ENCODE assay signal across 25 cellular contexts in the genomic region with DNA sequence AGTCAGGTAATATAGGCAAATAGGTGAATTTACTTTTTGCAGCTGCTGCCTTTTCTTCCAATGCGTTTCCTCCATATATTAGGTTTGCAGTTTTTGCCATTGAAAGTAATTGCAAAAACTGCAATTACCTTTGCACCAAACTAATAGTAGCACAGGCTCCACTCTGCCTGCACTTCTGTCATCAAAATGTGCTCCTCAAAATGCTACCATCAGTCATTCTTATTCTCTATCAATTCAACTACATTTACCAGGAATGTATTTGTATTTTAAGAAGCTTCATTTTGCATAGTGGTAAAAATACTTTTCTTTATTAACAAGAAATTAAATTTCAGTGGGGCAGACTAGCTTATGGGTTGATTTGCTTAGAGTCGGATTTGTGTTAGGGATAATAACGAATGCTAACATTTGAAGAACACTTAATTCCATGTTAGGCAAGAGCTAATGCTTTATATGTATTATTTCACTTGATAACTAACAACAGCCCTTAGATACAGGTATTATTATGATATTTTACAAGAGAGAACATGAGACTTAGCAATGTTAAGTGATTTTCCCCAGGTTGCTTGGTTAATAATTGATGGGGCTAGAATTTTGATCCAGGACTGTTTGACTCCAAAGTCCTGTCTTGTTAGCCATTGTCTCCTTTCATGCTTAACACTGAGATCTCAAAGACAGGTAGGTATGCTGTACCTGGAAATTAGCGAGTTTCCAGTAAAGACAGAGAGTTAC.
DNase-seq lines count a peak whose midpoint lies in the region; ATAC-seq, FAIRE-seq and TF ChIP-seq lines count a peak whose summit lies in the region.
"Had no signal": no experiment of that assay in that cellular context is flagged by ENCODE, and none has a peak within 500 bp of the region (broad histone marks: within the 10 kb centered on the region; RNA-seq: fewer than 3 reads in every experiment).

No MANE protein-coding gene starts in this region.

- H4K20me1 ChIP-seq in GM23338 (replicated peaks; ENCODE audit: insufficient read depth), result no peaks in the 10 kb centered on the region
- H4K20me1 ChIP-seq in hepatocyte (ENCODE audit: insufficient read depth, poor library complexity, severe bottlenecking), result no peaks in the 10 kb centered on the region

- FAIRE-seq in small intestine (lab: Jason Lieb, UNC), result peak; percentile 71
- FAIRE-seq: H1 had no signal

- H3K4me1 Mint-ChIP-seq in GM23338, result no peaks in the 10 kb centered on the region; the same call in 2 of the 3 replicates
- H3K4me1 Mint-ChIP-seq: CD14-positive monocyte; CD8-positive, alpha-beta memory T cell; T-cell had no signal

- no peak overlapping the region for H3K4me3 Mint-ChIP-seq in GM23338
- H3K4me3 Mint-ChIP-seq: CD14-positive monocyte; CD8-positive, alpha-beta memory T cell; T-cell had no signal

- H3K4me1 ChIP-seq in GM23338 (ENCODE audit: insufficient read depth), result no peaks in the 10 kb centered on the region
- peaks cover 21% of the 10 kb centered on the region for H3K4me1 ChIP-seq in hepatocyte (ENCODE audit: insufficient read depth)
- H3K4me1 ChIP-seq in liver (ENCODE audit: control insufficient read depth in 4 of 4, insufficient read depth in 4 of 4, low read length in 3 of 4), result peaks cover 13 to 56% (median 36%) of the 10 kb centered on the region in 4 donors
- H3K4me1 ChIP-seq in small intestine (ENCODE audit: control insufficient read depth in 2 of 2, insufficient read depth in 1 of 2, low read depth in 1 of 2, low read length in 1 of 2), result peaks cover 0 to 5% of the 10 kb centered on the region in 2 donors
- H3K4me1 ChIP-seq in SJCRH30, result no peaks in the 10 kb centered on the region
- H3K4me1 ChIP-seq: BE2C had no signal

- TF ChIP-seq RAD21 in liver (IDR thresholded peaks at IDR 0.05), result peak; percentile 7 to 33

- no peaks in the 10 kb centered on the region for H3K79me2 ChIP-seq in GM23338 (replicated peaks; ENCODE audit: insufficient read depth)
- H3K79me2 ChIP-seq in hepatocyte, result no peaks in the 10 kb centered on the region

- H3K4me2 ChIP-seq in GM23338 (no peak overlapping the region), hepatocyte (peak overlapping the region; percentile 64)

- no peaks in the 10 kb centered on the region for H3K36me3 Mint-ChIP-seq in GM23338 (ENCODE audit: low read depth)
- H3K36me3 Mint-ChIP-seq: CD14-positive monocyte, T-cell had no signal

- peak overlapping the region in 1 of 2 donors; percentile 38 for H3K9ac ChIP-seq in liver (ENCODE audit: low read depth in 1 of 2, low read length in 2 of 2)

- no peaks in the 10 kb centered on the region for H3K9me3 Mint-ChIP-seq in GM23338
- H3K9me3 Mint-ChIP-seq: T-cell had no signal

- DNase-seq in GM23338 (ENCODE audit: low spot score), result no peak
- DNase-seq in hepatocyte (ENCODE audit: low spot score), result peak; percentile 57
- peak; percentile 80 for DNase-seq in small intestine
- DNase-seq in MV-4-11 (lab: John Stamatoyannopoulos, UW), result no peak
- DNase-seq in AG20443 (ENCODE audit: low spot score), result no peak
- no peak for DNase-seq in SJCRH30
- DNase-seq: BE2C; Calu3; CD8-positive, alpha-beta memory T cell; HCEC 1CT; KBM-7; NCI-H1105 treated with DMSO at 0.1 percent for 48 hours; NCI-H146; NCI-H2029; NCI-H446; NCI-H524 treated with DMSO at 0.1 percent for 48 hours; NCI-H82; NK-92 treated with Interleukin-12 subunit alpha and Interleukin-12 subunit beta, amount 100 ng/mL, for 24 hours; Right ventricle myocardium superior; RPMI8226; T-cell had no signal

- H3K27ac ChIP-seq in GM23338 (ENCODE audit: low read depth) (no peak overlapping the region), hepatocyte (peak overlapping the region; percentile 74), liver (ENCODE audit: low read depth in 1 of 2, low read length in 2 of 2) (peak overlapping the region; percentile 69), small intestine (ENCODE audit: low read depth in 1 of 2, low read length in 1 of 2) (no peak overlapping the region), SJCRH30 (no peak overlapping the region)
- H3K27ac ChIP-seq: HL-60 had no signal

- H3K4me3 ChIP-seq in GM23338 (no peak overlapping the region), hepatocyte (no peak overlapping the region), liver (ENCODE audit: low read depth in 1 of 3, low read length in 3 of 3) (no peak overlapping the region), small intestine (ENCODE audit: low read depth in 1 of 2, low read length in 2 of 2) (no peak overlapping the region), SJCRH30 (no peak overlapping the region)

- H3F3A ChIP-seq in GM23338 (replicated peaks; ENCODE audit: low read depth), result no peaks in the 10 kb centered on the region

- H2AFZ ChIP-seq in GM23338, result peak overlapping the region; percentile 39; the same call in 1 of the 2 replicates
- H2AFZ ChIP-seq in hepatocyte, result no peak overlapping the region

- no peak overlapping the region for H3K27ac Mint-ChIP-seq in GM23338
- H3K27ac Mint-ChIP-seq: CD14-positive monocyte, T-cell had no signal

- H3K9me2 ChIP-seq in GM23338 (ENCODE audit: insufficient read depth) (peaks cover 6% of the 10 kb centered on the region; the same call in 1 of the 2 replicates), hepatocyte (replicated peaks; ENCODE audit: insufficient read depth) (no peaks in the 10 kb centered on the region)

- 61% methylated on average over 4 of the region's 4 CpGs for whole genome bisulfite sequencing in hepatocyte (ENCODE audit: low lambda C conversion rate, missing lambda C conversion rate)
- 45% methylated on average over 4 of the region's 4 CpGs for whole genome bisulfite sequencing in liver
- 18 to 64% (median 27%) methylated on average over 4 of the region's 4 CpGs for WGBS in small intestine, 3 donors

- TF ChIP-seq CTCF in GM23338 (conservative IDR thresholded peaks at IDR 0.05; ENCODE audit: low read depth in 2 of 2) (no peak), hepatocyte (IDR thresholded peaks at IDR 0.05; ENCODE audit: poor library complexity) (no peak), liver (IDR thresholded peaks at IDR 0.05; ENCODE audit: low read depth, low read length, missing input control) (no peak)

- no peaks in the 10 kb centered on the region for H3K36me3 ChIP-seq in GM23338 (ENCODE audit: insufficient read depth)
- no peaks in the 10 kb centered on the region for H3K36me3 ChIP-seq in hepatocyte (replicated peaks; ENCODE audit: insufficient read depth, low read depth)
- H3K36me3 ChIP-seq in liver (ENCODE audit: control insufficient read depth in 4 of 4, insufficient read depth in 3 of 4, low read depth in 1 of 4, low read length in 3 of 4), result no peaks in the 10 kb centered on the region
- no peaks in the 10 kb centered on the region for H3K36me3 ChIP-seq in small intestine (ENCODE audit: control insufficient read depth in 2 of 2, insufficient read depth in 2 of 2, low read length in 2 of 2)
- no peaks in the 10 kb centered on the region; the same call in 1 of the 2 replicates for H3K36me3 ChIP-seq in SJCRH30
- H3K36me3 ChIP-seq: BE2C had no signal

- no peak for ATAC-seq in GM23338
- ATAC-seq: T-cell had no signal

- peaks cover 4% of the 10 kb centered on the region for H3K9me3 ChIP-seq in hepatocyte (ENCODE audit: low read depth)
- H3K9me3 ChIP-seq in liver (ENCODE audit: control insufficient read depth in 4 of 4, low read length in 3 of 4), result no peaks in the 10 kb centered on the region
- no peaks in the 10 kb centered on the region for H3K9me3 ChIP-seq in small intestine (ENCODE audit: control insufficient read depth, low read depth)
- H3K9me3 ChIP-seq in SJCRH30 (replicated peaks), result no peaks in the 10 kb centered on the region
- H3K9me3 ChIP-seq: BE2C had no signal

- H3K27me3 Mint-ChIP-seq in GM23338 (ENCODE audit: insufficient read depth, low read depth, poor library complexity), result no peaks in the 10 kb centered on the region
- H3K27me3 Mint-ChIP-seq: T-cell had no signal

- H3K27me3 ChIP-seq in GM23338 (ENCODE audit: insufficient read depth) (no peaks in the 10 kb centered on the region), hepatocyte (no peaks in the 10 kb centered on the region), liver (ENCODE audit: control insufficient read depth in 4 of 4, insufficient read depth in 4 of 4, low read length in 3 of 4) (no peaks in the 10 kb centered on the region), small intestine (ENCODE audit: control insufficient read depth in 2 of 2, insufficient read depth in 2 of 2, low read length in 2 of 2) (peaks cover 0 to 3% of the 10 kb centered on the region in 2 donors), SJCRH30 (no peaks in the 10 kb centered on the region)
- H3K27me3 ChIP-seq: BE2C had no signal

TF ChIP-seq in GM23338, 12 proteins besides CTCF, POLR2A, EP300 and RAD21 (continues in another document):
- TF ChIP-seq NANOG (IDR thresholded peaks at IDR 0.05; ENCODE audit: borderline replicate concordance), result no peak
- no peak for TF ChIP-seq ZNF331 (CRISPR knock-in tag; IDR thresholded peaks at IDR 0.05; ENCODE audit: low read depth)

TF ChIP-seq in liver, 16 proteins besides CTCF, POLR2A, EP300 and RAD21:
- TF ChIP-seq FOXA1 (IDR thresholded peaks at IDR 0.05) (no peak), SP1 (IDR thresholded peaks at IDR 0.05) (peak; percentile 86), JUND (IDR thresholded peaks at IDR 0.05) (peak; percentile 36 to 62), YY1 (IDR thresholded peaks at IDR 0.05) (peak; percentile 60), HNF4G (IDR thresholded peaks at IDR 0.05) (peak; percentile 85), RXRA (IDR thresholded peaks at IDR 0.05) (peak; percentile 51 to 57), HNF4A (conservative IDR thresholded peaks at IDR 0.05) (peak; percentile 90 to 91)
- TF ChIP-seq, protein P1, sequence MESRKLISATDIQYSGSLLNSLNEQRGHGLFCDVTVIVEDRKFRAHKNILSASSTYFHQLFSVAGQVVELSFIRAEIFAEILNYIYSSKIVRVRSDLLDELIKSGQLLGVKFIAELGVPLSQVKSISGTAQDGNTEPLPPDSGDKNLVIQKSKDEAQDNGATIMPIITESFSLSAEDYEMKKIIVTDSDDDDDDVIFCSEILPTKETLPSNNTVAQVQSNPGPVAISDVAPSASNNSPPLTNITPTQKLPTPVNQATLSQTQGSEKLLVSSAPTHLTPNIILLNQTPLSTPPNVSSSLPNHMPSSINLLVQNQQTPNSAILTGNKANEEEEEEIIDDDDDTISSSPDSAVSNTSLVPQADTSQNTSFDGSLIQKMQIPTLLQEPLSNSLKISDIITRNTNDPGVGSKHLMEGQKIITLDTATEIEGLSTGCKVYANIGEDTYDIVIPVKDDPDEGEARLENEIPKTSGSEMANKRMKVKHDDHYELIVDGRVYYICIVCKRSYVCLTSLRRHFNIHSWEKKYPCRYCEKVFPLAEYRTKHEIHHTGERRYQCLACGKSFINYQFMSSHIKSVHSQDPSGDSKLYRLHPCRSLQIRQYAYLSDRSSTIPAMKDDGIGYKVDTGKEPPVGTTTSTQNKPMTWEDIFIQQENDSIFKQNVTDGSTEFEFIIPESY (IDR thresholded peaks at IDR 0.05), result no peak

Comparison
In these comparisons a context has a peak if more than half of its experiments do, and no peak if none do; other contexts are left out.
1. DNase-seq: peak in hepatocyte (single experiment) and small intestine (single experiment); none in GM23338 (single experiment), MV-4-11 (single experiment), AG20443 (single experiment) and SJCRH30 (0 of 2).
2. H3K27ac ChIP-seq: peak in hepatocyte (single experiment) and liver (2 of 2); none in GM23338 (single experiment), small intestine (0 of 2) and SJCRH30 (single experiment).